In genomic region chr15:67685008-67685599, GRCh38 we compare ENCODE assay signal across 9 cellular contexts.
DNase-seq lines count a peak whose midpoint lies in the region; ATAC-seq, FAIRE-seq and TF ChIP-seq lines count a peak whose summit lies in the region.
"Had no signal": no experiment of that assay in that cellular context is flagged by ENCODE, and none has a peak within 500 bp of the region (broad histone marks: within the 10 kb centered on the region; RNA-seq: fewer than 3 reads in every experiment).

No MANE protein-coding gene starts in this region.

- H3K9me3 ChIP-seq in cardiac muscle cell (ENCODE audit: low read depth) (no peaks in the 10 kb centered on the region), right atrium auricular region (peaks cover 0 to 21% of the 10 kb centered on the region in 2 donors), endothelial cell of umbilical vein (replicated peaks; ENCODE audit: control insufficient read depth, insufficient read depth, low read length) (peaks cover 2% of the 10 kb centered on the region)

- H3K36me3 ChIP-seq in cardiac muscle cell (no peaks in the 10 kb centered on the region), right atrium auricular region (no peaks in the 10 kb centered on the region), endothelial cell of umbilical vein (ENCODE audit: control insufficient read depth in 2 of 2, extremely low read depth in 1 of 2, insufficient read depth in 2 of 2, low read length in 2 of 2) (no peaks in the 10 kb centered on the region)

- FAIRE-seq in endothelial cell of umbilical vein (lab: Jason Lieb, UNC), result peak; percentile 12

- no TSS peak for BruUV-seq in endothelial cell of umbilical vein (replicated peaks; lab: Mats Ljungman, UMichigan)

- no peaks in the 10 kb centered on the region for H3K4me1 ChIP-seq in cardiac muscle cell (ENCODE audit: low read depth)
- no peaks in the 10 kb centered on the region for H3K4me1 ChIP-seq in right atrium auricular region
- no peaks in the 10 kb centered on the region for H3K4me1 ChIP-seq in endothelial cell of umbilical vein (ENCODE audit: control insufficient read depth, extremely low read depth, insufficient read depth, low read length)

- no peak overlapping the region for H3K4me3 ChIP-seq in cardiac muscle cell
- no peak overlapping the region for H3K4me3 ChIP-seq in right atrium auricular region
- no peak overlapping the region for H3K4me3 ChIP-seq in endothelial cell of umbilical vein (replicated peaks in 1 of 3; ENCODE audit: insufficient read depth in 1 of 3, low read depth in 1 of 3, low read length in 3 of 3)

- TF ChIP-seq CTCF in cardiac muscle cell (IDR thresholded peaks at IDR 0.05; ENCODE audit: low read depth, low read length) (no peak), right atrium auricular region (IDR thresholded peaks at IDR 0.05) (no peak), endothelial cell of umbilical vein (IDR thresholded peaks at IDR 0.05; ENCODE audit: extremely low read depth in 1 of 2, insufficient read depth in 1 of 2, low read depth in 1 of 2, low read length in 2 of 2) (no peak), type B pancreatic cell (conservative IDR thresholded peaks at IDR 0.05) (no peak)

- POLR2A ChIA-PET in endothelial cell of umbilical vein (lab: Charles Lee), result interaction anchor here (0.7 kb wide), 1 partner anchor 248 kb away, joined by 3 read pairs; no protein-coding TSS in a partner anchor

- DNase-seq in cardiac muscle cell (ENCODE audit: low read depth in 1 of 2, low spot score in 1 of 2) (peak; percentile 42 to 57), right atrium auricular region (ENCODE audit: low spot score) (no peak), NCI-H748 treated with DMSO at 0.1 percent for 48 hours (lab: John Stamatoyannopoulos, UW) (peak; percentile 2), endothelial cell of umbilical vein (ENCODE audit: low read depth, low spot score) (peak; percentile 13), stromal cell of bone marrow (ENCODE audit: low read depth) (peak; percentile 35), type B pancreatic cell (ENCODE audit: extremely low spot score, unreplicated experiment) (no peak)
- DNase-seq: stimulated activated CD4-positive, alpha-beta T cell treated with anti-CD3 and anti-CD28 coated beads, Interleukin-2, amount 100 ng/mL, for 24 hours had no signal

- H3K27ac Mint-ChIP-seq in type B pancreatic cell, result no peak overlapping the region

- CTCF ChIA-PET in endothelial cell of umbilical vein (lab: Charles Lee), result interaction anchor here (1.1 kb wide), 1 partner anchor 9 kb away, joined by 4 read pairs; no protein-coding TSS in a partner anchor

- H3K79me2 ChIP-seq in endothelial cell of umbilical vein (ENCODE audit: control insufficient read depth, insufficient read depth, low read length), result no peaks in the 10 kb centered on the region

- H3K27me3 ChIP-seq in cardiac muscle cell (peaks cover 16% of the 10 kb centered on the region), right atrium auricular region (no peaks in the 10 kb centered on the region), endothelial cell of umbilical vein (ENCODE audit: control insufficient read depth in 2 of 2, insufficient read depth in 2 of 2, low read length in 2 of 2) (no peaks in the 10 kb centered on the region)

- intact Hi-C loops in endothelial cell of umbilical vein (cut with micrococcal nuclease), result no loop called here

- H4K20me1 ChIP-seq in endothelial cell of umbilical vein (replicated peaks; ENCODE audit: control insufficient read depth, extremely low read depth, insufficient read depth, low read length), result no peaks in the 10 kb centered on the region

- peaks cover 9% of the 10 kb centered on the region for H3K36me3 Mint-ChIP-seq in type B pancreatic cell

- H3K27ac ChIP-seq in cardiac muscle cell, result no peak overlapping the region
- no peak overlapping the region for H3K27ac ChIP-seq in right atrium auricular region
- no peak overlapping the region for H3K27ac ChIP-seq in endothelial cell of umbilical vein (ENCODE audit: insufficient read depth, low read depth, low read length)

- no peak overlapping the region for H2AFZ ChIP-seq in endothelial cell of umbilical vein (ENCODE audit: low read depth, low read length)

- peaks cover 5% of the 10 kb centered on the region for H3K9me3 Mint-ChIP-seq in type B pancreatic cell

- H3K9ac ChIP-seq in endothelial cell of umbilical vein (replicated peaks; ENCODE audit: extremely low read depth, insufficient read depth, low read length), result no peak overlapping the region

- H3K4me2 ChIP-seq in endothelial cell of umbilical vein (ENCODE audit: insufficient read depth, low read length), result no peak overlapping the region

- no peak for TF ChIP-seq POLR2A in endothelial cell of umbilical vein (IDR thresholded peaks at IDR 0.05; ENCODE audit: low read depth, low read length)

- no peaks in the 10 kb centered on the region for H3K4me1 Mint-ChIP-seq in type B pancreatic cell (ENCODE audit: unreplicated experiment)

- H3K27me3 Mint-ChIP-seq in type B pancreatic cell, result no peaks in the 10 kb centered on the region

- H3K4me3 Mint-ChIP-seq in type B pancreatic cell, result no peak overlapping the region

- H3K9me1 ChIP-seq in endothelial cell of umbilical vein (replicated peaks; ENCODE audit: control insufficient read depth, extremely low read depth, insufficient read depth, low read length), result no peaks in the 10 kb centered on the region

- ATAC-seq in GM18858 (IDR thresholded peaks at IDR 0.05; ENCODE audit: unreplicated experiment) (no peak), GM18907 (IDR thresholded peaks at IDR 0.05; ENCODE audit: unreplicated experiment) (no peak)

- dilution Hi-C loops in endothelial cell of umbilical vein (cut with MboI; ENCODE audit: extremely low pct_ligation_motif_present, low sequenced_read_pairs), result no loop called here

TF ChIP-seq in endothelial cell of umbilical vein, 7 proteins besides CTCF, POLR2A, EP300 and RAD21:
- TF ChIP-seq, protein P1, sequence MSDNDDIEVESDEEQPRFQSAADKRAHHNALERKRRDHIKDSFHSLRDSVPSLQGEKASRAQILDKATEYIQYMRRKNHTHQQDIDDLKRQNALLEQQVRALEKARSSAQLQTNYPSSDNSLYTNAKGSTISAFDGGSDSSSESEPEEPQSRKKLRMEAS (IDR thresholded peaks at IDR 0.05; ENCODE audit: insufficient read depth, insufficient read length), result no peak
- TF ChIP-seq JUN (IDR thresholded peaks at IDR 0.05; ENCODE audit: borderline replicate concordance, insufficient read depth, insufficient read length, low read depth) (no peak), FOS (IDR thresholded peaks at IDR 0.05; ENCODE audit: borderline replicate concordance, insufficient read depth, low read length) (no peak), GATA2 (IDR thresholded peaks at IDR 0.05; ENCODE audit: insufficient read depth, insufficient read length, low read depth, low read length) (no peak), POLR2AphosphoS5 (IDR thresholded peaks at IDR 0.05; ENCODE audit: insufficient read depth, low read depth, low read length) (no peak), EZH2 (IDR thresholded peaks at IDR 0.05; ENCODE audit: borderline replicate concordance, low read depth, low read length, severe bottlenecking) (no peak), MYC (IDR thresholded peaks at IDR 0.05; ENCODE audit: low read depth, low read length) (no peak)
TF ChIP-seq in endothelial cell of umbilical vein: peak in this region for 0.

Comparison
In these comparisons a context has a peak if more than half of its experiments do, and no peak if none do; other contexts are left out.
1. DNase-seq: peak in cardiac muscle cell (2 of 2), NCI-H748 treated with DMSO at 0.1 percent for 48 hours (single experiment), endothelial cell of umbilical vein (single experiment) and stromal cell of bone marrow (single experiment); none in right atrium auricular region (single experiment) and type B pancreatic cell (single experiment).